8 cellular contexts compared by ENCODE assay signal in genomic region chr9:27548055-27548741, GRCh38. TPM values are rescaled to one million over a fixed set of nuclear protein-coding genes. Genes with fewer than 3 reads are reported as not detected.
A peak's percentile ranks its signal among the peaks of the same experiment; 100 is the strongest.
DNase-seq lines count a peak whose midpoint lies in the region; ATAC-seq, FAIRE-seq and TF ChIP-seq lines count a peak whose summit lies in the region.

No MANE protein-coding gene starts in this region.

- H3K9me3 Mint-ChIP-seq in nephron, result no peaks in the 10 kb centered on the region

- H3K18ac ChIP-seq in H1 (ENCODE audit: extremely low read depth, low read length), result no peak overlapping the region

- H2BK20ac ChIP-seq in H1 (ENCODE audit: low read length), result no peak overlapping the region

- no peak overlapping the region for H3K4me3 ChIP-seq in H1 (ENCODE audit: extremely low read depth in 1 of 4, insufficient read depth in 2 of 4, low read depth in 3 of 4, low read length in 4 of 4)

- no peak overlapping the region for H2AK5ac ChIP-seq in H1 (ENCODE audit: low read depth, low read length)

- no peak for TF ChIP-seq POLR2A in H1 (IDR thresholded peaks at IDR 0.05; ENCODE audit: control extremely low read depth in 1 of 2, low read depth in 2 of 2, low read length in 2 of 2)
- TF ChIP-seq POLR2A in GM12892 (IDR thresholded peaks at IDR 0.05; ENCODE audit: low read depth, low read length), result no peak

- FAIRE-seq in H1 (lab: Jason Lieb, UNC), result no peak
- no peak for FAIRE-seq in GM12892 (lab: Jason Lieb, UNC)

- H3K36me3 ChIP-seq in H1 (ENCODE audit: control insufficient read depth in 2 of 4, insufficient read depth in 4 of 4, low read length in 3 of 4), result peaks cover 0 to 56% (median 13%) of the 10 kb centered on the region in 4 experiments; a peak in 7 of 8 replicates

- no peaks in the 10 kb centered on the region for H3K79me2 ChIP-seq in H1 (ENCODE audit: control insufficient read depth in 1 of 2, insufficient read depth in 2 of 2, low read length in 2 of 2)

- TF ChIP-seq CTCF in H1 (IDR thresholded peaks at IDR 0.05; ENCODE audit: control extremely low read depth in 1 of 3, insufficient read depth in 1 of 3, low read depth in 1 of 3, low read length in 3 of 3) (peak in 2 of 3 experiments; percentile 23 to 37; a peak in 2 of 4 replicates), nephron (IDR thresholded peaks at IDR 0.05; ENCODE audit: unreplicated experiment in 3 of 3) (peak; percentile 58 to 71 (median 62))

- peaks cover 33% of the 10 kb centered on the region for H3K36me3 Mint-ChIP-seq in nephron (ENCODE audit: low read depth)

- H3K4me1 Mint-ChIP-seq in nephron, result peaks cover 11% of the 10 kb centered on the region

- H4K8ac ChIP-seq in H1 (ENCODE audit: extremely low read depth, insufficient read depth, low read length), result no peak overlapping the region

- no peak overlapping the region for H3K4me3 Mint-ChIP-seq in nephron

- no peak overlapping the region for H3K4me2 ChIP-seq in H1 (ENCODE audit: insufficient read depth in 1 of 2, low read depth in 2 of 2, low read length in 2 of 2)

- 73% methylated on average over 10 of the region's 10 CpGs; no CpG with 5 or more reads in 1 of the 2 experiments for WGBS in H1 (ENCODE audit: extremely low coverage in 1 of 2, insufficient coverage in 1 of 2, insufficient read length in 1 of 2, insufficient replicate concordance in 2 of 2, low coverage in 1 of 2, low lambda C conversion rate in 2 of 2, missing lambda C conversion rate in 1 of 2), 2 experiments

- no peak overlapping the region for H3K27ac ChIP-seq in H1 (ENCODE audit: low read depth, low read length)

- H3K79me1 ChIP-seq in H1 (ENCODE audit: low read depth, low read length), result no peaks in the 10 kb centered on the region

- H3K56ac ChIP-seq in H1 (replicated peaks; ENCODE audit: insufficient read length, low read depth, low read length), result no peak overlapping the region

- no peak overlapping the region for H3K23ac ChIP-seq in H1 (ENCODE audit: insufficient read length)

- H3K9ac ChIP-seq in H1 (replicated peaks in 1 of 4; ENCODE audit: extremely low read depth in 1 of 4, low read depth in 3 of 4, low read length in 3 of 4), result no peak overlapping the region; a peak in 2 of 7 replicates

- TF ChIP-seq RAD21 in H1 (IDR thresholded peaks at IDR 0.05 in 1 of 2, conservative IDR thresholded peaks at IDR 0.05 in 1 of 2; ENCODE audit: low read depth in 2 of 2, low read length in 2 of 2), result peak; percentile 73 to 75

- H2AFZ ChIP-seq in H1 (ENCODE audit: low read length), result no peak overlapping the region

- H4K20me1 ChIP-seq in H1 (replicated peaks in 1 of 2; ENCODE audit: control insufficient read depth in 1 of 2, insufficient read depth in 2 of 2, low read length in 2 of 2), result peaks cover 0 to 1% of the 10 kb centered on the region in 2 experiments

- peak overlapping the region in 2 of 3 experiments; percentile 32 to 90 for H3K27ac Mint-ChIP-seq in nephron

- H3K14ac ChIP-seq in H1 (ENCODE audit: insufficient read length), result no peak overlapping the region

- CTCF ChIA-PET in H1 (lab: Charles Lee; ENCODE audit: partially characterized antibody), result interaction anchor here (0.6 to 5.3 kb wide), 14 partner anchors 11 to 301 kb away, joined by 3 to 63 read pairs (median 4); no protein-coding TSS in a partner anchor

- no peak overlapping the region for H2BK15ac ChIP-seq in H1 (ENCODE audit: low read length)

- H4K5ac ChIP-seq in H1 (ENCODE audit: insufficient read length, low read depth, low read length), result no peak overlapping the region

- no peak for ATAC-seq in HG03095 (IDR thresholded peaks at IDR 0.05; ENCODE audit: unreplicated experiment)

- H3K9me3 ChIP-seq in H1 (ENCODE audit: insufficient read depth in 2 of 2, low read depth in 1 of 2, low read length in 1 of 2), result no peaks in the 10 kb centered on the region

- no peak overlapping the region for H2BK5ac ChIP-seq in H1 (ENCODE audit: low read depth, low read length)

- POLR2A ChIA-PET in H1 (lab: Charles Lee; ENCODE audit: partially characterized antibody), result no interaction called here

- no peak for TF ChIP-seq EP300 in H1 (IDR thresholded peaks at IDR 0.05; ENCODE audit: borderline replicate concordance in 1 of 2, low read depth in 2 of 2, low read length in 2 of 2)

- no peak overlapping the region for H4K91ac ChIP-seq in H1 (replicated peaks; ENCODE audit: insufficient read length, low read length)

- H3K23me2 ChIP-seq in H1 (ENCODE audit: low read depth, low read length), result no peaks in the 10 kb centered on the region

- DNase-seq in SIG-M5 treated with dmso at 0.1 percent for 504 hours (lab: John Stamatoyannopoulos, UW; ENCODE audit: unreplicated experiment), result peak; percentile 10
- DNase-seq in SIG-M5 (lab: John Stamatoyannopoulos, UW), result no peak
- DNase-seq in NCI-H345 (lab: John Stamatoyannopoulos, UW), result peak; percentile 14
- no peak for DNase-seq in H1 (ENCODE audit: low read depth in 1 of 2, low spot score in 2 of 2)
- DNase-seq in GM12892 (ENCODE audit: insufficient read length), result no peak
- DNase-seq in HPDE6-E6E7 (ENCODE audit: extremely low spot score), result no peak

- H2BK12ac ChIP-seq in H1 (ENCODE audit: low read depth, low read length), result no peak overlapping the region

- no peak overlapping the region for H2BK120ac ChIP-seq in H1 (replicated peaks; ENCODE audit: low read depth, low read length)

- peaks cover 0 to 4% (median 0%) of the 10 kb centered on the region in 4 experiments; a peak in 1 of 7 replicates for H3K4me1 ChIP-seq in H1 (replicated peaks in 1 of 4; ENCODE audit: control insufficient read depth in 3 of 4, insufficient read depth in 4 of 4, low read length in 3 of 4)

- no peak overlapping the region for H3K4ac ChIP-seq in H1 (replicated peaks; ENCODE audit: insufficient read length, low read depth, low read length)

- H3K27me3 Mint-ChIP-seq in nephron (ENCODE audit: low read depth), result no peaks in the 10 kb centered on the region

- H3K27me3 ChIP-seq in H1 (replicated peaks in 1 of 4; ENCODE audit: control insufficient read depth in 3 of 4, extremely low read depth in 1 of 4, insufficient read depth in 3 of 4, low read length in 3 of 4), result no peaks in the 10 kb centered on the region

TF ChIP-seq in H1, 55 proteins besides CTCF, POLR2A, EP300 and RAD21 (continues in another document):
- TF ChIP-seq SAP30 (IDR thresholded peaks at IDR 0.05; ENCODE audit: insufficient read depth, insufficient replicate concordance, low read length) (no peak), HDAC6 (IDR thresholded peaks at IDR 0.05; ENCODE audit: low read depth, low read length) (no peak), CHD1 (IDR thresholded peaks at IDR 0.05; ENCODE audit: low read depth, low read length) (no peak), SIX5 (IDR thresholded peaks at IDR 0.05; ENCODE audit: low read depth, low read length) (no peak), RNF2 (IDR thresholded peaks at IDR 0.05; ENCODE audit: borderline replicate concordance, low read depth, low read length, missing control alignments, poor library complexity, severe bottlenecking) (no peak), GABPA (IDR thresholded peaks at IDR 0.05; ENCODE audit: borderline replicate concordance, insufficient read depth, low read length) (no peak), MAFK (IDR thresholded peaks at IDR 0.05; ENCODE audit: low read depth, low read length) (no peak), ATF3 (IDR thresholded peaks at IDR 0.05; ENCODE audit: insufficient read depth, low read depth, low read length) (no peak), BACH1 (IDR thresholded peaks at IDR 0.05; ENCODE audit: low read length) (no peak), CHD2 (IDR thresholded peaks at IDR 0.05; ENCODE audit: low read length) (no peak), BRCA1 (IDR thresholded peaks at IDR 0.05; ENCODE audit: low read depth, low read length) (no peak), TAF1 (IDR thresholded peaks at IDR 0.05; ENCODE audit: low read depth, low read length) (no peak), FOSL1 (IDR thresholded peaks at IDR 0.05; ENCODE audit: insufficient read depth, low read depth, low read length) (no peak), ASH2L (IDR thresholded peaks at IDR 0.05; ENCODE audit: low read length) (no peak)

RNA-seq across cellular contexts. Expression of gene MOB3B, which starts 18.6 kb away (rescaled TPM):
- 14.9 and 16.1 TPM in 2 replicates for total RNA-seq in H1 (2021; fragmentation: NEBNext Ultra II Directional; extraction: Animal tissue kit (Norgen Biotek cat#: 25700))
- polyA plus RNA-seq in H1 (2011; rRNA removed), result 6.9 and 12.7 TPM in 2 replicates
- polyA plus RNA-seq in H1 (2011; cell fraction: cytosol; rRNA removed), result 8.9 TPM
- 5.2 TPM for polyA plus RNA-seq in H1 (2011; cell fraction: nucleus; rRNA removed)
- polyA plus RNA-seq in H1 (2012, experiment 1 of 2), result 9.6 to 12.9 TPM (median 10.4 TPM) in 4 replicates
- polyA plus RNA-seq in H1 (2012, experiment 2 of 2), result 5.1 TPM
- 13.6 TPM for polyA plus RNA-seq in H1 (2013, experiment 1 of 2)
- polyA plus RNA-seq in H1 (2013, experiment 2 of 2), result 14.4 TPM
- polyA minus RNA-seq in H1 (2011; rRNA and poly(A)+ RNA removed), result 29.0 and 38.6 TPM in 2 replicates
- 10.9 TPM for polyA minus RNA-seq in H1 (2011; cell fraction: cytosol; rRNA and poly(A)+ RNA removed)
- 20.8 TPM for polyA minus RNA-seq in H1 (2011; cell fraction: nucleus; rRNA and poly(A)+ RNA removed)
- polyA plus RNA-seq in GM12892 (2012; ENCODE audit: missing spikeins), result 0.06 TPM

RNA-seq across cellular contexts. Expression of gene IFNK, which starts 24.1 kb away (rescaled TPM):
- not detected in 2 replicates for total RNA-seq in H1 (2021; fragmentation: NEBNext Ultra II Directional; extraction: Animal tissue kit (Norgen Biotek cat#: 25700))
- polyA plus RNA-seq in H1 (2011; rRNA removed), result not detected in 2 replicates
- polyA plus RNA-seq in H1 (2011; cell fraction: cytosol; rRNA removed), result not detected
- polyA plus RNA-seq in H1 (2011; cell fraction: nucleus; rRNA removed), result not detected
- polyA plus RNA-seq in H1 (2012, experiment 1 of 2), result 0.14 to 0.16 TPM in 2 of 4 replicates, not detected in the others
- not detected for polyA plus RNA-seq in H1 (2012, experiment 2 of 2)
- polyA plus RNA-seq in H1 (2013, experiment 1 of 2), result not detected
- polyA plus RNA-seq in H1 (2013, experiment 2 of 2), result not detected
- polyA minus RNA-seq in H1 (2011; rRNA and poly(A)+ RNA removed), result not detected in 2 replicates
- not detected for polyA minus RNA-seq in H1 (2011; cell fraction: cytosol; rRNA and poly(A)+ RNA removed)
- polyA minus RNA-seq in H1 (2011; cell fraction: nucleus; rRNA and poly(A)+ RNA removed), result not detected
- 0.32 TPM for polyA plus RNA-seq in GM12892 (2012; ENCODE audit: missing spikeins)

RNA-seq across cellular contexts. Expression of gene C9orf72, which starts 25.1 kb away (rescaled TPM):
- total RNA-seq in H1 (2021; fragmentation: NEBNext Ultra II Directional; extraction: Animal tissue kit (Norgen Biotek cat#: 25700)), result 16.2 and 17.5 TPM in 2 replicates
- polyA plus RNA-seq in H1 (2011; rRNA removed), result 4.5 and 7.2 TPM in 2 replicates
- 8.9 TPM for polyA plus RNA-seq in H1 (2011; cell fraction: cytosol; rRNA removed)
- polyA plus RNA-seq in H1 (2011; cell fraction: nucleus; rRNA removed), result 7.3 TPM
- 8.6 to 15.7 TPM (median 11.5 TPM) in 4 replicates for polyA plus RNA-seq in H1 (2012, experiment 1 of 2)
- 0.70 TPM for polyA plus RNA-seq in H1 (2012, experiment 2 of 2)
- polyA plus RNA-seq in H1 (2013, experiment 1 of 2), result 11.7 TPM
- polyA plus RNA-seq in H1 (2013, experiment 2 of 2), result 10.5 TPM
- polyA minus RNA-seq in H1 (2011; rRNA and poly(A)+ RNA removed), result 16.4 and 26.1 TPM in 2 replicates
- 7.0 TPM for polyA minus RNA-seq in H1 (2011; cell fraction: cytosol; rRNA and poly(A)+ RNA removed)
- polyA minus RNA-seq in H1 (2011; cell fraction: nucleus; rRNA and poly(A)+ RNA removed), result 38.5 TPM
- 10.0 TPM for polyA plus RNA-seq in GM12892 (2012; ENCODE audit: missing spikeins)

Comparison
In these comparisons a context has a peak if more than half of its experiments do, and no peak if none do; other contexts are left out.
1. DNase-seq: peak in SIG-M5 treated with dmso at 0.1 percent for 504 hours (single experiment) and NCI-H345 (single experiment); none in SIG-M5 (single experiment), H1 (0 of 2), GM12892 (single experiment) and HPDE6-E6E7 (single experiment).